1 cellular context compared by ENCODE assay signal in the genomic region with DNA sequence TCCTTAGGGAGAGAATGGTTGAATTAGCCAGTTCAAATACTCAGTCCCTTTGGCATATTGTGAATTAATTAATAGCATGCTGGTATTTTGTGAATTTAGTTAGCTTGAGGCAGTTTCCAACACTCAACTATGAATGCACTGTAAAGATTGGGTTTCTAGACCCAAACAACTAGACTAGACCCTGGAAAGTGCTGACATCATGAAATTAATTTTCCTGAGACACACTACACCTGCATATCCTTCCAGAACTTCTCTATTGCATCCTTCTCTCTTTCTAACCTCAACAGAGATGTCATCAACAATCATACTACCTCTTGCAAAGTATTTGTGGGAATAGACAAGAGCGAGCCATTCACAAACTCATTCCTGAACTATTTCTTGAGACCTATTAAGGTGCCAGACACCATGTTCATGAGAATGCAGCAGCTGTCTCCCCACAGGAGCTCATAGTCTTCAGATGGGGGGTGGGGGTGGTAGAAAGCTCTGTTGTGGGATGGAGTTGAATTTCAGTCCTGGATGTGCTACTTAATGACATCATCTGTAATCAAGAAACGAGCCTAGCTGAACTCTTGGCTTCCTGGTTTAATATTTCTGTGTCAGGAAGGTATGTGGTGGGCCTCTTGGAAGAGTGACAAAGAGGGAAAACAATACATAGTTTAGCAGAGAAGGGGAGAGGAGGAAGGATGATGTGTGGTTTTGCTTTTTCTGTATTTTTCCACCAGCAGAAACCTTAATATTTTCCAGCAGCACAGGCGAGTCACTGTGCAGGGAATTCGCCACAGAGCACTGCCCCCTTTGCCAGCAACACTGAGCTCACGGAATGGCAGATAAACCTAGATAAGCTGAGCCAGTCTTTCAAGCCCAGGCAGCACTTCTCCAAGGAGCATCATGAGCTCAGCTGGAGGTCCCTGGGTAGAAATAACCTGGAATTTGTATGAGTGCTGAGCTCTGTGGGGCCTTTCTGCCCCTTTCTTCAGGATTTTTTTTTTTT.
A peak's percentile ranks its signal among the peaks of the same experiment; 100 is the strongest.
TF ChIP-seq lines count a peak whose summit lies in the region.

No MANE protein-coding gene starts in this region.

TF ChIP-seq in HEK293, 187 proteins besides CTCF, POLR2A, EP300 and RAD21 (continued from another document and continues in another):
- TF ChIP-seq ATF2 (tag by site-specific recombination; IDR thresholded peaks at IDR 0.05; ENCODE audit: low read depth) (peak; percentile 92), ZNF2 (tag by site-specific recombination; IDR thresholded peaks at IDR 0.05) (peak; percentile 22; the same call in 1 of the 2 replicates), KLF1 (tag by site-specific recombination; IDR thresholded peaks at IDR 0.05) (no peak), ZNF48 (tag by site-specific recombination; IDR thresholded peaks at IDR 0.05) (no peak), ZNF600 (tag by site-specific recombination; IDR thresholded peaks at IDR 0.05) (peak; percentile 64; the same call in 1 of the 2 replicates), ZBTB1 (tag by site-specific recombination; IDR thresholded peaks at IDR 0.05) (no peak), ZNF660 (tag by site-specific recombination; IDR thresholded peaks at IDR 0.05) (peak; percentile 60; the same call in 1 of the 2 replicates), ZNF692 (tag by site-specific recombination; IDR thresholded peaks at IDR 0.05) (no peak), ZNF24 (tag by site-specific recombination; IDR thresholded peaks at IDR 0.05) (no peak), PATZ1 (tag by site-specific recombination; IDR thresholded peaks at IDR 0.05) (peak; percentile 26; the same call in 1 of the 2 replicates), GLIS1 (tag by site-specific recombination; IDR thresholded peaks at IDR 0.05) (peak; percentile 94), OSR2 (tag by site-specific recombination; IDR thresholded peaks at IDR 0.05) (peak; percentile 69), ZNF623 (tag by site-specific recombination; IDR thresholded peaks at IDR 0.05) (no peak), ZNF133 (tag by site-specific recombination; IDR thresholded peaks at IDR 0.05) (peak; percentile 63), PRDM1 (tag by site-specific recombination; IDR thresholded peaks at IDR 0.05) (no peak), ZNF548 (tag by site-specific recombination; IDR thresholded peaks at IDR 0.05) (no peak), ZNF202 (tag by site-specific recombination; IDR thresholded peaks at IDR 0.05; ENCODE audit: borderline replicate concordance) (no peak), ZBTB21 (tag by site-specific recombination; IDR thresholded peaks at IDR 0.05) (peak; percentile 68), ZNF677 (tag by site-specific recombination; IDR thresholded peaks at IDR 0.05) (peak; percentile 75), ZNF629 (tag by site-specific recombination; IDR thresholded peaks at IDR 0.05) (peak; percentile 82), ZNF658 (tag by site-specific recombination; IDR thresholded peaks at IDR 0.05) (no peak), KLF8 (tag by site-specific recombination; IDR thresholded peaks at IDR 0.05) (no peak), ZBTB17 (tag by site-specific recombination; IDR thresholded peaks at IDR 0.05) (peak; percentile 74), ZBTB8A (tag by site-specific recombination; IDR thresholded peaks at IDR 0.05) (no peak), WT1 (tag by site-specific recombination; IDR thresholded peaks at IDR 0.05) (no peak), ZNF768 (tag by site-specific recombination; IDR thresholded peaks at IDR 0.05) (no peak), ZNF670 (tag by site-specific recombination; IDR thresholded peaks at IDR 0.05; ENCODE audit: low read depth) (no peak), FEZF1 (tag by site-specific recombination; IDR thresholded peaks at IDR 0.05) (peak; percentile 27; the same call in 1 of the 2 replicates)
- TF ChIP-seq, protein P1, sequence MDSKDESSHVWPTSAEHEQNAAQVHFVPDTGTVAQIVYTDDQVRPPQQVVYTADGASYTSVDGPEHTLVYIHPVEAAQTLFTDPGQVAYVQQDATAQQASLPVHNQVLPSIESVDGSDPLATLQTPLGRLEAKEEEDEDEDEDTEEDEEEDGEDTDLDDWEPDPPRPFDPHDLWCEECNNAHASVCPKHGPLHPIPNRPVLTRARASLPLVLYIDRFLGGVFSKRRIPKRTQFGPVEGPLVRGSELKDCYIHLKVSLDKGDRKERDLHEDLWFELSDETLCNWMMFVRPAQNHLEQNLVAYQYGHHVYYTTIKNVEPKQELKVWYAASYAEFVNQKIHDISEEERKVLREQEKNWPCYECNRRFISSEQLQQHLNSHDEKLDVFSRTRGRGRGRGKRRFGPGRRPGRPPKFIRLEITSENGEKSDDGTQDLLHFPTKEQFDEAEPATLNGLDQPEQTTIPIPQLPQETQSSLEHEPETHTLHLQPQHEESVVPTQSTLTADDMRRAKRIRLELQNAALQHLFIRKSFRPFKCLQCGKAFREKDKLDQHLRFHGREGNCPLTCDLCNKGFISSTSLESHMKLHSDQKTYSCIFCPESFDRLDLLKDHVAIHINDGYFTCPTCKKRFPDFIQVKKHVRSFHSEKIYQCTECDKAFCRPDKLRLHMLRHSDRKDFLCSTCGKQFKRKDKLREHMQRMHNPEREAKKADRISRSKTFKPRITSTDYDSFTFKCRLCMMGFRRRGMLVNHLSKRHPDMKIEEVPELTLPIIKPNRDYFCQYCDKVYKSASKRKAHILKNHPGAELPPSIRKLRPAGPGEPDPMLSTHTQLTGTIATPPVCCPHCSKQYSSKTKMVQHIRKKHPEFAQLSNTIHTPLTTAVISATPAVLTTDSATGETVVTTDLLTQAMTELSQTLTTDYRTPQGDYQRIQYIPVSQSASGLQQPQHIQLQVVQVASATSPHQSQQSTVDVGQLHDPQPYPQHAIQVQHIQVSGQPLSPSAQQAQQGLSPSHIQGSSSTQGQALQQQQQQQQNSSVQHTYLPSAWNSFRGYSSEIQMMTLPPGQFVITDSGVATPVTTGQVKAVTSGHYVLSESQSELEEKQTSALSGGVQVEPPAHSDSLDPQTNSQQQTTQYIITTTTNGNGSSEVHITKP (tag by site-specific recombination; IDR thresholded peaks at IDR 0.05): peak; percentile 54
- TF ChIP-seq, protein P2, sequence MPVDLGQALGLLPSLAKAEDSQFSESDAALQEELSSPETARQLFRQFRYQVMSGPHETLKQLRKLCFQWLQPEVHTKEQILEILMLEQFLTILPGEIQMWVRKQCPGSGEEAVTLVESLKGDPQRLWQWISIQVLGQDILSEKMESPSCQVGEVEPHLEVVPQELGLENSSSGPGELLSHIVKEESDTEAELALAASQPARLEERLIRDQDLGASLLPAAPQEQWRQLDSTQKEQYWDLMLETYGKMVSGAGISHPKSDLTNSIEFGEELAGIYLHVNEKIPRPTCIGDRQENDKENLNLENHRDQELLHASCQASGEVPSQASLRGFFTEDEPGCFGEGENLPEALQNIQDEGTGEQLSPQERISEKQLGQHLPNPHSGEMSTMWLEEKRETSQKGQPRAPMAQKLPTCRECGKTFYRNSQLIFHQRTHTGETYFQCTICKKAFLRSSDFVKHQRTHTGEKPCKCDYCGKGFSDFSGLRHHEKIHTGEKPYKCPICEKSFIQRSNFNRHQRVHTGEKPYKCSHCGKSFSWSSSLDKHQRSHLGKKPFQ (tag by site-specific recombination; IDR thresholded peaks at IDR 0.05): no peak
- TF ChIP-seq, protein P3, sequence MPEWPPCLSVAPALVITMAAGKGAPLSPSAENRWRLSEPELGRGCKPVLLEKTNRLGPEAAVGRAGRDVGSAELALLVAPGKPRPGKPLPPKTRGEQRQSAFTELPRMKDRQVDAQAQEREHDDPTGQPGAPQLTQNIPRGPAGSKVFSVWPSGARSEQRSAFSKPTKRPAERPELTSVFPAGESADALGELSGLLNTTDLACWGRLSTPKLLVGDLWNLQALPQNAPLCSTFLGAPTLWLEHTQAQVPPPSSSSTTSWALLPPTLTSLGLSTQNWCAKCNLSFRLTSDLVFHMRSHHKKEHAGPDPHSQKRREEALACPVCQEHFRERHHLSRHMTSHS (tag by site-specific recombination; IDR thresholded peaks at IDR 0.05): no peak
- TF ChIP-seq, protein P4, sequence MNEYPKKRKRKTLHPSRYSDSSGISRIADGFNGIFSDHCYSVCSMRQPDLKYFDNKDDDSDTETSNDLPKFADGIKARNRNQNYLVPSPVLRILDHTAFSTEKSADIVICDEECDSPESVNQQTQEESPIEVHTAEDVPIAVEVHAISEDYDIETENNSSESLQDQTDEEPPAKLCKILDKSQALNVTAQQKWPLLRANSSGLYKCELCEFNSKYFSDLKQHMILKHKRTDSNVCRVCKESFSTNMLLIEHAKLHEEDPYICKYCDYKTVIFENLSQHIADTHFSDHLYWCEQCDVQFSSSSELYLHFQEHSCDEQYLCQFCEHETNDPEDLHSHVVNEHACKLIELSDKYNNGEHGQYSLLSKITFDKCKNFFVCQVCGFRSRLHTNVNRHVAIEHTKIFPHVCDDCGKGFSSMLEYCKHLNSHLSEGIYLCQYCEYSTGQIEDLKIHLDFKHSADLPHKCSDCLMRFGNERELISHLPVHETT (tag by site-specific recombination; IDR thresholded peaks at IDR 0.05): no peak
- TF ChIP-seq, protein P5, sequence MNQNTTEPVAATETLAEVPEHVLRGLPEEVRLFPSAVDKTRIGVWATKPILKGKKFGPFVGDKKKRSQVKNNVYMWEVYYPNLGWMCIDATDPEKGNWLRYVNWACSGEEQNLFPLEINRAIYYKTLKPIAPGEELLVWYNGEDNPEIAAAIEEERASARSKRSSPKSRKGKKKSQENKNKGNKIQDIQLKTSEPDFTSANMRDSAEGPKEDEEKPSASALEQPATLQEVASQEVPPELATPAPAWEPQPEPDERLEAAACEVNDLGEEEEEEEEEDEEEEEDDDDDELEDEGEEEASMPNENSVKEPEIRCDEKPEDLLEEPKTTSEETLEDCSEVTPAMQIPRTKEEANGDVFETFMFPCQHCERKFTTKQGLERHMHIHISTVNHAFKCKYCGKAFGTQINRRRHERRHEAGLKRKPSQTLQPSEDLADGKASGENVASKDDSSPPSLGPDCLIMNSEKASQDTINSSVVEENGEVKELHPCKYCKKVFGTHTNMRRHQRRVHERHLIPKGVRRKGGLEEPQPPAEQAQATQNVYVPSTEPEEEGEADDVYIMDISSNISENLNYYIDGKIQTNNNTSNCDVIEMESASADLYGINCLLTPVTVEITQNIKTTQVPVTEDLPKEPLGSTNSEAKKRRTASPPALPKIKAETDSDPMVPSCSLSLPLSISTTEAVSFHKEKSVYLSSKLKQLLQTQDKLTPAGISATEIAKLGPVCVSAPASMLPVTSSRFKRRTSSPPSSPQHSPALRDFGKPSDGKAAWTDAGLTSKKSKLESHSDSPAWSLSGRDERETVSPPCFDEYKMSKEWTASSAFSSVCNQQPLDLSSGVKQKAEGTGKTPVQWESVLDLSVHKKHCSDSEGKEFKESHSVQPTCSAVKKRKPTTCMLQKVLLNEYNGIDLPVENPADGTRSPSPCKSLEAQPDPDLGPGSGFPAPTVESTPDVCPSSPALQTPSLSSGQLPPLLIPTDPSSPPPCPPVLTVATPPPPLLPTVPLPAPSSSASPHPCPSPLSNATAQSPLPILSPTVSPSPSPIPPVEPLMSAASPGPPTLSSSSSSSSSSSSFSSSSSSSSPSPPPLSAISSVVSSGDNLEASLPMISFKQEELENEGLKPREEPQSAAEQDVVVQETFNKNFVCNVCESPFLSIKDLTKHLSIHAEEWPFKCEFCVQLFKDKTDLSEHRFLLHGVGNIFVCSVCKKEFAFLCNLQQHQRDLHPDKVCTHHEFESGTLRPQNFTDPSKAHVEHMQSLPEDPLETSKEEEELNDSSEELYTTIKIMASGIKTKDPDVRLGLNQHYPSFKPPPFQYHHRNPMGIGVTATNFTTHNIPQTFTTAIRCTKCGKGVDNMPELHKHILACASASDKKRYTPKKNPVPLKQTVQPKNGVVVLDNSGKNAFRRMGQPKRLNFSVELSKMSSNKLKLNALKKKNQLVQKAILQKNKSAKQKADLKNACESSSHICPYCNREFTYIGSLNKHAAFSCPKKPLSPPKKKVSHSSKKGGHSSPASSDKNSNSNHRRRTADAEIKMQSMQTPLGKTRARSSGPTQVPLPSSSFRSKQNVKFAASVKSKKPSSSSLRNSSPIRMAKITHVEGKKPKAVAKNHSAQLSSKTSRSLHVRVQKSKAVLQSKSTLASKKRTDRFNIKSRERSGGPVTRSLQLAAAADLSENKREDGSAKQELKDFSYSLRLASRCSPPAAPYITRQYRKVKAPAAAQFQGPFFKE (tag by site-specific recombination; IDR thresholded peaks at IDR 0.05; ENCODE audit: borderline replicate concordance): no peak
